ENCODE assay signal across 12 cellular contexts in the genomic region with DNA sequence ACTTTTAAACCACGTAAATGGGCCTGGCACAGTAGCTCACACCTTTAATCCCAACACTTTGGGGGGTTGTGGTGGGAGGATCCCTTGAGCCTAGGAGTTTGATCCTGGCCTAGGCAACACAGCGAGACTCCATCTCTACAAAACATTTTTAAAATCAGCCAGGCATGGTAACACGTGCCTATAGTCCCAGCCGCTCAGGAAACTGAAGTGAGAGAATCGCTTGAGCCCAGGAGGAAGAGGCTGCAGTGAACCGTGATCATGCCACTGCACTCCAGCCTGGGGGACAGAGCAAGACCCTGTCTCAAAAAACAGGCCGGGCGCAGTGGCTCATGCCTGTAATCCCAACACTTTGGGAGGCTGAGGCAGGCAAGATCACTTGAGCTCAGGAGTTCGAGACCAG. TPM values are rescaled to one million over a fixed set of nuclear protein-coding genes. Genes with fewer than 3 reads are reported as not detected.
A peak's percentile ranks its signal among the peaks of the same experiment; 100 is the strongest.
DNase-seq lines count a peak whose midpoint lies in the region; ATAC-seq and TF ChIP-seq lines count a peak whose summit lies in the region.
"Had no signal": no experiment of that assay in that cellular context is flagged by ENCODE, and none has a peak within 500 bp of the region (broad histone marks: within the 10 kb centered on the region; RNA-seq: fewer than 3 reads in every experiment).

No MANE protein-coding gene starts in this region.

- H3K36me3 ChIP-seq in CD8-positive, alpha-beta memory T cell (ENCODE audit: insufficient read depth, low read length): no peaks in the 10 kb centered on the region
- H3K36me3 ChIP-seq in OCI-LY1 (ENCODE audit: insufficient read depth, low read length): peaks cover 4% of the 10 kb centered on the region; the same call in 1 of the 2 replicates
- H3K36me3 ChIP-seq: BE2C had no signal

- CTCF ChIA-PET in CD8-positive, alpha-beta memory T cell (lab: Charles Lee): no interaction called here

- no peak for TF ChIP-seq CTCF in OCI-LY1 (IDR thresholded peaks at IDR 0.05; ENCODE audit: low read length)
- TF ChIP-seq CTCF in chondrocyte (IDR thresholded peaks at IDR 0.05): no peak

- no peaks in the 10 kb centered on the region for H3K27me3 ChIP-seq in CD8-positive, alpha-beta memory T cell (ENCODE audit: insufficient read depth, low read length, poor library complexity, severe bottlenecking)
- no peaks in the 10 kb centered on the region for H3K27me3 ChIP-seq in OCI-LY1 (ENCODE audit: insufficient read depth, low read length)
- H3K27me3 ChIP-seq: BE2C had no signal

- no peak for DNase-seq in CD8-positive, alpha-beta memory T cell
- no peak for DNase-seq in central memory CD4-positive, alpha-beta T cell
- DNase-seq in NCI-H2107 (lab: John Stamatoyannopoulos, UW) (no peak), chondrocyte (ENCODE audit: low spot score) (no peak), NCI-H1105 (lab: John Stamatoyannopoulos, UW) (no peak)
- DNase-seq: activated CD4-positive, alpha-beta T cell treated with anti-CD3 and anti-CD28 coated beads, Interleukin-2, amount 10 ng/mL, durations not matched to agents 24 days and 14 days; amniotic stem cell; BE2C; NCI-H2081 treated with DMSO at 0.1 percent for 48 hours had no signal

- H3K4me1 ChIP-seq in CD8-positive, alpha-beta memory T cell (ENCODE audit: insufficient read depth, low read length): peaks cover 61% of the 10 kb centered on the region
- peaks cover 53% of the 10 kb centered on the region for H3K4me1 ChIP-seq in OCI-LY1 (ENCODE audit: insufficient read depth, low read length, severe bottlenecking)
- H3K4me1 ChIP-seq: BE2C had no signal

- H3K9me3 ChIP-seq in CD8-positive, alpha-beta memory T cell (ENCODE audit: low read length): no peaks in the 10 kb centered on the region
- H3K9me3 ChIP-seq in OCI-LY1 (ENCODE audit: low read length): no peaks in the 10 kb centered on the region
- H3K9me3 ChIP-seq: BE2C had no signal

- no peaks in the 10 kb centered on the region for H3K27me3 Mint-ChIP-seq in CD8-positive, alpha-beta memory T cell
- no peaks in the 10 kb centered on the region for H3K27me3 Mint-ChIP-seq in chondrocyte (ENCODE audit: low read depth)
- H3K27me3 Mint-ChIP-seq: activated CD4-positive, alpha-beta T cell treated with anti-CD3 and anti-CD28 coated beads, Interleukin-2, amount 10 ng/mL, durations not matched to agents 24 days and 14 days had no signal

- H3K4me1 Mint-ChIP-seq in CD8-positive, alpha-beta memory T cell: peaks cover 9 to 84% (median 74%) of the 10 kb centered on the region in 3 donors
- peaks cover 56% of the 10 kb centered on the region for H3K4me1 Mint-ChIP-seq in chondrocyte (ENCODE audit: low read depth)

- peak overlapping the region; percentile 20; the same call in 1 of the 2 replicates for H3K9ac ChIP-seq in OCI-LY1 (ENCODE audit: low read length)

- H4K20me1 ChIP-seq in OCI-LY1 (ENCODE audit: insufficient read depth, low read length): peaks cover 2% of the 10 kb centered on the region; the same call in 1 of the 2 replicates

- H3K36me3 Mint-ChIP-seq in CD8-positive, alpha-beta memory T cell: peaks cover 5 to 7% (median 7%) of the 10 kb centered on the region in 3 donors
- no peaks in the 10 kb centered on the region for H3K36me3 Mint-ChIP-seq in chondrocyte (ENCODE audit: low read depth)

- POLR2A ChIA-PET in CD8-positive, alpha-beta memory T cell (lab: Charles Lee): no interaction called here

- H3K27ac ChIP-seq in CD8-positive, alpha-beta memory T cell (ENCODE audit: low read depth, low read length): no peak overlapping the region
- H3K27ac ChIP-seq in OCI-LY1 (ENCODE audit: low read depth, low read length, poor library complexity, severe bottlenecking): peak overlapping the region; percentile 80

- H3F3A ChIP-seq in OCI-LY1 (ENCODE audit: insufficient read depth, low read length): no peaks in the 10 kb centered on the region

- no peak overlapping the region for H3K4me3 ChIP-seq in CD8-positive, alpha-beta memory T cell (ENCODE audit: low read length)
- H3K4me3 ChIP-seq in OCI-LY1 (ENCODE audit: low read depth, low read length, poor library complexity, severe bottlenecking): peak overlapping the region; percentile 37

- no peak overlapping the region for H2AFZ ChIP-seq in OCI-LY1 (ENCODE audit: low read length)

- peaks cover 98% of the 10 kb centered on the region for H3K79me2 ChIP-seq in OCI-LY1 (ENCODE audit: insufficient read depth, low read length)

- H3K4me3 Mint-ChIP-seq in CD8-positive, alpha-beta memory T cell: peak overlapping the region in 5 of 7 donors; percentile 5 to 75 (median 33)
- H3K4me3 Mint-ChIP-seq in chondrocyte (ENCODE audit: unreplicated experiment): no peak overlapping the region
- H3K4me3 Mint-ChIP-seq: activated CD4-positive, alpha-beta T cell treated with anti-CD3 and anti-CD28 coated beads, Interleukin-2, amount 10 ng/mL, durations not matched to agents 24 days and 14 days had no signal

- H3K27ac Mint-ChIP-seq in CD8-positive, alpha-beta memory T cell: peak overlapping the region in 1 of 8 donors; percentile 17
- H3K27ac Mint-ChIP-seq in chondrocyte (ENCODE audit: unreplicated experiment): no peak overlapping the region
- H3K27ac Mint-ChIP-seq: activated CD4-positive, alpha-beta T cell treated with anti-CD3 and anti-CD28 coated beads, Interleukin-2, amount 10 ng/mL, durations not matched to agents 24 days and 14 days had no signal

- H3K9me3 Mint-ChIP-seq in CD8-positive, alpha-beta memory T cell: no peaks in the 10 kb centered on the region
- H3K9me3 Mint-ChIP-seq in chondrocyte (ENCODE audit: low read depth): no peaks in the 10 kb centered on the region

- no peaks in the 10 kb centered on the region for H3K9me2 ChIP-seq in OCI-LY1 (ENCODE audit: low read depth, low read length)

- peak overlapping the region; percentile 67 for H3K4me2 ChIP-seq in OCI-LY1 (ENCODE audit: low read length)

- ATAC-seq in GM19397 (IDR thresholded peaks at IDR 0.05; ENCODE audit: unreplicated experiment) (peak; percentile 87), HG02885 (IDR thresholded peaks at IDR 0.05; ENCODE audit: poor library complexity, unreplicated experiment) (peak; percentile 93)

RNA-seq across cellular contexts. Expression of a gene that starts 12.2 kb away (rescaled TPM):
- 10 to 100 TPM; 62.0 to 66.5 TPM for total RNA-seq in CD8-positive, alpha-beta memory T cell
- polyA plus RNA-seq in CD8-positive, alpha-beta memory T cell: 41.7 TPM
- total RNA-seq in chondrocyte: 60.9 to 69.7 TPM (median 63.9 TPM) in 3 replicates
